Comparison of ENCODE assay signal across 25 cellular contexts in genomic region chr10:29499993-29500537, GRCh38.
A peak's percentile ranks its signal among the peaks of the same experiment; 100 is the strongest.
DNase-seq lines count a peak whose midpoint lies in the region; ATAC-seq, FAIRE-seq and TF ChIP-seq lines count a peak whose summit lies in the region.
"Had no signal": no experiment of that assay in that cellular context is flagged by ENCODE, and none has a peak within 500 bp of the region (broad histone marks: within the 10 kb centered on the region; RNA-seq: fewer than 3 reads in every experiment).

No MANE protein-coding gene starts in this region.

- peaks cover 15% of the 10 kb centered on the region for H3K4me1 Mint-ChIP-seq in stimulated activated naive CD8-positive, alpha-beta T cell treated with anti-CD3 and anti-CD28 coated beads, Interleukin-15, amount 100 ng/mL, for 72 hours
- H3K4me1 Mint-ChIP-seq: B cell had no signal

- TF ChIP-seq EP300 in sigmoid colon (IDR thresholded peaks at IDR 0.05): no peak

- H3K27me3 Mint-ChIP-seq in stimulated activated naive CD8-positive, alpha-beta T cell treated with anti-CD3 and anti-CD28 coated beads, Interleukin-15, amount 100 ng/mL, for 72 hours: no peaks in the 10 kb centered on the region
- H3K27me3 Mint-ChIP-seq: CD8-positive, alpha-beta memory T cell had no signal

- H3K4me3 Mint-ChIP-seq in stimulated activated naive CD8-positive, alpha-beta T cell treated with anti-CD3 and anti-CD28 coated beads, Interleukin-15, amount 100 ng/mL, for 72 hours: no peak overlapping the region
- H3K4me3 Mint-ChIP-seq: B cell; CD8-positive, alpha-beta memory T cell had no signal

- TF ChIP-seq CTCF in sigmoid colon (IDR thresholded peaks at IDR 0.05): no peak

- H3K4me3 ChIP-seq in right cardiac atrium (ENCODE audit: low read length): no peak overlapping the region
- H3K4me3 ChIP-seq in sigmoid colon: no peak overlapping the region
- H3K4me3 ChIP-seq: GM12878 had no signal

- H3K9me3 ChIP-seq in right cardiac atrium (ENCODE audit: control insufficient read depth, low read length): no peaks in the 10 kb centered on the region
- H3K9me3 ChIP-seq in sigmoid colon: no peaks in the 10 kb centered on the region

- ATAC-seq in stimulated activated naive CD8-positive, alpha-beta T cell treated with anti-CD3 and anti-CD28 coated beads, Interleukin-15, amount 100 ng/mL, for 72 hours: no peak
- no peak for ATAC-seq in stimulated activated naive CD8-positive, alpha-beta T cell treated with anti-CD3 and anti-CD28 coated beads, Interleukin-15, Interleukin-2, amounts not matched to agents 100 U/mL and 50 U/mL, for 24 hours
- ATAC-seq in right cardiac atrium: peak; percentile 20 to 25
- ATAC-seq: GM12878 had no signal

- peak overlapping the region; percentile 9 to 40 for H3K27ac Mint-ChIP-seq in stimulated activated naive CD8-positive, alpha-beta T cell treated with anti-CD3 and anti-CD28 coated beads, Interleukin-15, amount 100 ng/mL, for 72 hours
- H3K27ac Mint-ChIP-seq: B cell had no signal

- TF ChIP-seq POLR2A in sigmoid colon (IDR thresholded peaks at IDR 0.05): no peak

- H3K27ac ChIP-seq in right cardiac atrium (ENCODE audit: low read length): no peak overlapping the region
- H3K27ac ChIP-seq in sigmoid colon: peak overlapping the region in 3 of 4 donors; percentile 22 to 45 (median 34)
- no peak overlapping the region for H3K27ac ChIP-seq in substantia nigra (ENCODE audit: low read depth, low read length, poor library complexity, severe bottlenecking)
- H3K27ac ChIP-seq: C4-2B had no signal

- H3K27me3 ChIP-seq in right cardiac atrium (ENCODE audit: control insufficient read depth, insufficient read depth) (no peaks in the 10 kb centered on the region), sigmoid colon (no peaks in the 10 kb centered on the region)

- peaks cover 13 to 97% (median 44%) of the 10 kb centered on the region in 4 donors for H3K36me3 ChIP-seq in sigmoid colon

- H3K4me1 ChIP-seq in right cardiac atrium (ENCODE audit: control insufficient read depth, insufficient read depth, low read length): no peaks in the 10 kb centered on the region
- peaks cover 0 to 11% (median 4%) of the 10 kb centered on the region in 4 donors for H3K4me1 ChIP-seq in sigmoid colon

- no peaks in the 10 kb centered on the region for H3K9me3 Mint-ChIP-seq in stimulated activated naive CD8-positive, alpha-beta T cell treated with anti-CD3 and anti-CD28 coated beads, Interleukin-15, amount 100 ng/mL, for 72 hours
- H3K9me3 Mint-ChIP-seq: CD8-positive, alpha-beta memory T cell had no signal

- peak; percentile 68 for FAIRE-seq in urothelium cell line (lab: Jason Lieb, UNC)
- FAIRE-seq: GM12878 had no signal

- 90% methylated on average over 13 of the region's 13 CpGs for WGBS in right cardiac atrium
- 92 to 95% methylated on average over 13 of the region's 13 CpGs for WGBS in sigmoid colon, 2 donors

- DNase-seq in stimulated activated naive CD8-positive, alpha-beta T cell treated with anti-CD3 and anti-CD28 coated beads, Interleukin-15, amount 100 ng/mL, for 72 hours: no peak
- DNase-seq in stimulated activated naive CD8-positive, alpha-beta T cell treated with anti-CD3 and anti-CD28 coated beads, Interleukin-15, Interleukin-2, amounts not matched to agents 100 U/mL and 50 U/mL, for 24 hours: no peak
- DNase-seq in right cardiac atrium (peak in 1 of 3 donors; percentile 39), sigmoid colon (no peak), urothelium cell line (ENCODE audit: low spot score) (no peak), hypothalamus (lab: John Stamatoyannopoulos, UW) (no peak), midbrain (lab: John Stamatoyannopoulos, UW) (no peak), substantia nigra (lab: John Stamatoyannopoulos, UW) (no peak)
- DNase-seq: CD8-positive, alpha-beta memory T cell; DMS 273 treated with DMSO at 0.1 percent for 48 hours; DMS79; EL; GDM1; GOT3; HCEC 1CT; KBM-7; MM.1S; NCI-H2029 treated with DMSO at 0.1 percent for 48 hours; NCI-H2227 treated with DMSO at 0.1 percent for 48 hours; NCI-H526 treated with DMSO at 0.1 percent for 48 hours; RPMI8226; SIG-M5 had no signal

- intact Hi-C loops in right cardiac atrium (cut with DNase I) (no loop called here), sigmoid colon (cut with DNase I) (no loop called here)

Comparison
In these comparisons a context has a peak if more than half of its experiments do, and no peak if none do; other contexts are left out.
1. ATAC-seq: peak in right cardiac atrium (2 of 2); none in stimulated activated naive CD8-positive, alpha-beta T cell treated with anti-CD3 and anti-CD28 coated beads, Interleukin-15, amount 100 ng/mL, for 72 hours (single experiment) and stimulated activated naive CD8-positive, alpha-beta T cell treated with anti-CD3 and anti-CD28 coated beads, Interleukin-15, Interleukin-2, amounts not matched to agents 100 U/mL and 50 U/mL, for 24 hours (single experiment).
2. H3K27ac ChIP-seq: peak in sigmoid colon (3 of 4); none in right cardiac atrium (single experiment) and substantia nigra (single experiment).